In the genomic region with DNA sequence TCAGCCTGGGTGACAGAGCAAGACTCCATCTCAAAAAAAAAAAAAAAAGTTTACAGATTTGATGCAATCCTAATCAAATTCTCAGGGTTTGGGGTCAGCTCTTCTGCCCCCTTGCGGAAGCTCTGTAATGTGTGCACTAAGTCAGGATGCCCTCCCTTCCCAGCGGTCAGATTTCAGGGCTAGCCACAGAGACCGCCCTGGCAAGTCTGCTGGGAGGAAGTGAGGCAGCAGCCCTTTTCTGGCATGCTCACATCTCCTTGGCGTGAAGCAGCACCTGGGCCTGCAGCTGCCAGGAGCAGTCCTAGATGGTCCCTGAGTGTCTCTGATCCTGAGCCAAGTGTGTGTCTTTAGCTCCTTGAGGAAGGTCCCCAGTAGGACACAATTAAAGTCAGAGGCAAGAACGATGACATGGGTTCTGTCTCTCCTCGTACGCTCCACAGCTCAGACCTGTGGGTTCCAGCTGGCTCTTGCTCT, we compare ENCODE assay signal across 8 cellular contexts. TPM values are rescaled to one million over a fixed set of nuclear protein-coding genes. Genes with fewer than 3 reads are reported as not detected.
A peak's percentile ranks its signal among the peaks of the same experiment; 100 is the strongest.
DNase-seq lines count a peak whose midpoint lies in the region; ATAC-seq and TF ChIP-seq lines count a peak whose summit lies in the region.

No MANE protein-coding gene starts in this region.

- no peaks in the 10 kb centered on the region for H3K9me3 ChIP-seq in lung (ENCODE audit: control insufficient read depth in 2 of 2, insufficient read depth in 1 of 2, low read length in 1 of 2)

- ATAC-seq in HG02678 (IDR thresholded peaks at IDR 0.05; ENCODE audit: unreplicated experiment) (peak; percentile 66), lung (ENCODE audit: insufficient read depth, low FRiP score) (peak; percentile 89), HG03571 (IDR thresholded peaks at IDR 0.05; ENCODE audit: unreplicated experiment) (no peak)

- H3K27me3 ChIP-seq in lung (ENCODE audit: control insufficient read depth, insufficient read depth), result no peaks in the 10 kb centered on the region

- no peak overlapping the region for H3K4me3 ChIP-seq in lung

- H3K27ac ChIP-seq in lung (ENCODE audit: low read depth in 1 of 2, low read length in 1 of 2), result no peak overlapping the region

- H3K36me3 ChIP-seq in lung (ENCODE audit: control insufficient read depth in 2 of 2, insufficient read depth in 2 of 2, low read length in 2 of 2), result no peaks in the 10 kb centered on the region

- DNase-seq in ELF-1 (ENCODE audit: low read depth, low spot score), result peak; percentile 86
- peak; percentile 70 for DNase-seq in NCI-H748 (lab: John Stamatoyannopoulos, UW; ENCODE audit: unreplicated experiment)
- peak; percentile 72 to 84 for DNase-seq in activated CD4-positive, alpha-beta T cell treated with anti-CD3 and anti-CD28 coated beads, Interleukin-2, amount 50 U/mL, for 48 hours
- DNase-seq in ecto neural progenitor cell (ENCODE audit: low spot score), result peak; percentile 84
- peak; percentile 77 for DNase-seq in lung (ENCODE audit: low spot score)
- DNase-seq in stimulated activated CD8-positive, alpha-beta memory T cell treated with anti-CD3 and anti-CD28 coated beads, Interleukin-15, amount 100 ng/mL, for 4 hours (ENCODE audit: low read depth in 2 of 2), result peak; percentile 49

- 15 to 20% methylated on average over 7 of the region's 7 CpGs for WGBS in lung, 2 donors

- TF ChIP-seq CTCF in lung (IDR thresholded peaks at IDR 0.05; ENCODE audit: control extremely low read depth, extremely low read depth), result peak; percentile 64

- H3K4me1 ChIP-seq in lung (ENCODE audit: control insufficient read depth in 2 of 2, insufficient read depth in 2 of 2, low read length in 2 of 2), result no peaks in the 10 kb centered on the region

RNA-seq across cellular contexts. Expression of a gene that starts 10.9 kb away (rescaled TPM):
- 10 to 100 TPM; 11.1 to 21.7 TPM for total RNA-seq in lung
- 10 to 100 TPM; 12.0 to 15.3 TPM for polyA plus RNA-seq in lung

RNA-seq across cellular contexts. Expression of a gene that starts 17.7 kb away (rescaled TPM):
- total RNA-seq in lung, result 1 to 10 TPM; 2.5 to 2.6 TPM
- polyA plus RNA-seq in lung, result 1 to 10 TPM; 1.4 to 1.7 TPM

RNA-seq across cellular contexts. Expression of a gene that starts 21.1 kb away (rescaled TPM):
- 1 to 10 TPM; 1.0 to 4.5 TPM for total RNA-seq in lung
- 1 to 10 TPM; 2.7 to 4.4 TPM for polyA plus RNA-seq in lung

RNA-seq across cellular contexts. Expression of a gene that starts 37.5 kb away (rescaled TPM):
- total RNA-seq in lung, result 10 to 100 TPM in 1 of 2 donors, 1 to 10 TPM in 1; 7.7 to 12.1 TPM
- polyA plus RNA-seq in lung, result 1 to 10 TPM; 3.6 to 4.3 TPM

RNA-seq across cellular contexts. Expression of a gene that starts 45.8 kb away (rescaled TPM):
- total RNA-seq in lung, result 10 to 100 TPM in 1 of 2 donors, 1 to 10 TPM in 1; 6.2 to 12.0 TPM
- polyA plus RNA-seq in lung, result 10 to 100 TPM in 1 of 2 donors, 1 to 10 TPM in 1; 1.1 to 68.3 TPM
